ENCODE assay signal across 8 cellular contexts in genomic region chr19:45492627-45493470, GRCh38. TPM values are rescaled to one million over a fixed set of nuclear protein-coding genes. Genes with fewer than 3 reads are reported as not detected.
DNase-seq lines count a peak whose midpoint lies in the region; ATAC-seq, FAIRE-seq and TF ChIP-seq lines count a peak whose summit lies in the region.

No MANE protein-coding gene starts in this region.

- DNase-seq in GM19239 (ENCODE audit: insufficient read length, low spot score) (no peak), SKM-1 (lab: John Stamatoyannopoulos, UW; ENCODE audit: unreplicated experiment) (peak; percentile 42), fibroblast of lung (ENCODE audit: low read depth in 2 of 2) (peak; percentile 67 to 91), neural progenitor cell (ENCODE audit: low spot score) (peak; percentile 84), NCI-H2227 treated with DMSO at 0.1 percent for 48 hours (lab: John Stamatoyannopoulos, UW) (no peak), GOT3 (lab: John Stamatoyannopoulos, UW) (no peak)
- DNase-seq in stimulated activated naive CD4-positive, alpha-beta T cell (lab: John Stamatoyannopoulos, UW) = no peak

- H3K4me2 ChIP-seq in fibroblast of lung (ENCODE audit: extremely low read depth, insufficient read depth, low read length) = peak overlapping the region; percentile 83
- peak overlapping the region; percentile 91 for H3K4me2 ChIP-seq in neural progenitor cell

- peak overlapping the region; percentile 30 for H3K9ac ChIP-seq in fibroblast of lung (ENCODE audit: insufficient read depth, low read length)
- H3K9ac ChIP-seq in neural progenitor cell = peak overlapping the region; percentile 4

- peak; percentile 87 for FAIRE-seq in GM19239 (lab: Jason Lieb, UNC)

- H3K4me3 ChIP-seq in fibroblast of lung (replicated peaks in 1 of 4; ENCODE audit: control extremely low read depth in 1 of 4, insufficient read depth in 1 of 4, low read depth in 3 of 4, low read length in 4 of 4) (peak overlapping the region; percentile 58 to 76 (median 71)), neural progenitor cell (peak overlapping the region; percentile 70)

- H3K9me3 Mint-ChIP-seq in neural progenitor cell = no peaks in the 10 kb centered on the region

- peaks cover 29% of the 10 kb centered on the region for H3K4me1 Mint-ChIP-seq in neural progenitor cell

- H3K36me3 Mint-ChIP-seq in neural progenitor cell = no peaks in the 10 kb centered on the region

- H3K9me3 ChIP-seq in fibroblast of lung (ENCODE audit: control insufficient read depth, insufficient read depth, low read depth, low read length) (no peaks in the 10 kb centered on the region), neural progenitor cell (ENCODE audit: low read depth) (no peaks in the 10 kb centered on the region)

- H3K36me3 ChIP-seq in fibroblast of lung (ENCODE audit: control insufficient read depth, insufficient read depth, low read length) (no peaks in the 10 kb centered on the region), neural progenitor cell (no peaks in the 10 kb centered on the region)

- peaks cover 19% of the 10 kb centered on the region for H3K27me3 Mint-ChIP-seq in neural progenitor cell (ENCODE audit: insufficient read depth, low read depth)

- no peaks in the 10 kb centered on the region for H3K79me2 ChIP-seq in fibroblast of lung (ENCODE audit: control insufficient read depth, insufficient read depth, low read length)
- H3K79me2 ChIP-seq in neural progenitor cell (ENCODE audit: low read depth) = no peaks in the 10 kb centered on the region

- H3K27ac ChIP-seq in fibroblast of lung (ENCODE audit: insufficient read depth, low read length) (peak overlapping the region; percentile 32), neural progenitor cell (no peak overlapping the region)

- H2AFZ ChIP-seq in fibroblast of lung (ENCODE audit: low read length) = peak overlapping the region; percentile 93
- H2AFZ ChIP-seq in neural progenitor cell (replicated peaks) = peak overlapping the region; percentile 88

- peak overlapping the region; percentile 60 for H3K27ac Mint-ChIP-seq in neural progenitor cell

- peak overlapping the region; percentile 89 for H3K4me3 Mint-ChIP-seq in neural progenitor cell

- H4K20me1 ChIP-seq in fibroblast of lung (ENCODE audit: control insufficient read depth, extremely low read depth, insufficient read depth, low read length) (no peaks in the 10 kb centered on the region), neural progenitor cell (ENCODE audit: low read depth) (peaks cover 21% of the 10 kb centered on the region)

- H3K4me1 ChIP-seq in fibroblast of lung (ENCODE audit: control insufficient read depth, extremely low read depth, insufficient read depth, low read length) (peaks cover 5% of the 10 kb centered on the region), neural progenitor cell (peaks cover 1% of the 10 kb centered on the region)

- no peak for ATAC-seq in HG03342 (IDR thresholded peaks at IDR 0.05; ENCODE audit: unreplicated experiment)

- H3K27me3 ChIP-seq in fibroblast of lung (ENCODE audit: control insufficient read depth, insufficient read depth, low read length) = no peaks in the 10 kb centered on the region
- H3K27me3 ChIP-seq in neural progenitor cell = peaks cover 22% of the 10 kb centered on the region

- peaks cover 36% of the 10 kb centered on the region for H3F3A ChIP-seq in neural progenitor cell (ENCODE audit: low read depth)

- TF ChIP-seq CTCF in fibroblast of lung (conservative IDR thresholded peaks at IDR 0.05 in 1 of 2, IDR thresholded peaks at IDR 0.05 in 1 of 2; ENCODE audit: low read depth in 1 of 2, low read length in 2 of 2) (no peak), neural progenitor cell (IDR thresholded peaks at IDR 0.05) (no peak)

RNA-seq across cellular contexts. Expression of gene RTN2, which starts 4.0 kb away (rescaled TPM):
- total RNA-seq in fibroblast of lung (5.1 and 7.9 TPM in 2 replicates), neural progenitor cell (ENCODE audit: low replicate concordance) (4.8 and 10.4 TPM in 2 replicates)
- 8.9 and 11.7 TPM in 2 replicates for polyA plus RNA-seq in fibroblast of lung
- 19.8 and 23.8 TPM in 2 replicates for polyA plus RNA-seq in fibroblast of lung (2012)
- polyA minus RNA-seq in fibroblast of lung (ENCODE audit: low replicate concordance) = 15.0 and 45.2 TPM in 2 replicates

RNA-seq across cellular contexts. Expression of gene PPM1N, which starts 5.4 kb away (rescaled TPM):
- total RNA-seq in fibroblast of lung (1.8 and 2.8 TPM in 2 replicates), neural progenitor cell (ENCODE audit: low replicate concordance) (2.4 and 3.6 TPM in 2 replicates)
- 2.3 and 2.6 TPM in 2 replicates for polyA plus RNA-seq in fibroblast of lung
- polyA plus RNA-seq in fibroblast of lung (2012) = 3.1 and 3.2 TPM in 2 replicates
- not detected in 2 replicates for polyA minus RNA-seq in fibroblast of lung (ENCODE audit: low replicate concordance)

RNA-seq across cellular contexts. Expression of gene VASP, which starts 14.4 kb away (rescaled TPM):
- total RNA-seq in fibroblast of lung (33.1 and 40.3 TPM in 2 replicates), neural progenitor cell (ENCODE audit: low replicate concordance) (32.6 and 62.2 TPM in 2 replicates)
- 62.3 and 67.9 TPM in 2 replicates for polyA plus RNA-seq in fibroblast of lung
- 74.5 and 87.1 TPM in 2 replicates for polyA plus RNA-seq in fibroblast of lung (2012)
- polyA minus RNA-seq in fibroblast of lung (ENCODE audit: low replicate concordance) = 70.0 and 82.2 TPM in 2 replicates

RNA-seq across cellular contexts. Expression of gene FOSB, which starts 25.1 kb away (rescaled TPM):
- total RNA-seq in fibroblast of lung = 9.5 and 24.9 TPM in 2 replicates
- 2.8 and 48.6 TPM in 2 replicates for polyA plus RNA-seq in fibroblast of lung
- polyA plus RNA-seq in fibroblast of lung (2012) = 4.6 and 43.1 TPM in 2 replicates
- polyA minus RNA-seq in fibroblast of lung (ENCODE audit: low replicate concordance) = 20.3 and 218 TPM in 2 replicates
- total RNA-seq in neural progenitor cell (ENCODE audit: low replicate concordance) = 2.3 and 5.4 TPM in 2 replicates

Comparison
In these comparisons a context has a peak if more than half of its experiments do, and no peak if none do; other contexts are left out.
1. DNase-seq: peak in SKM-1 (single experiment), fibroblast of lung (2 of 2) and neural progenitor cell (single experiment); none in GM19239 (single experiment), NCI-H2227 treated with DMSO at 0.1 percent for 48 hours (single experiment), stimulated activated naive CD4-positive, alpha-beta T cell (0 of 6) and GOT3 (single experiment).